19 cellular contexts compared by ENCODE assay signal in genomic region chr21:46372014-46372485, GRCh38.
"Had no signal": no experiment of that assay in that cellular context is flagged by ENCODE, and none has a peak within 500 bp of the region (broad histone marks: within the 10 kb centered on the region; RNA-seq: fewer than 3 reads in every experiment).

No MANE protein-coding gene starts in this region.

- H3K27ac ChIP-seq: breast epithelium, lower lobe of right lung, skin epidermis, tibial artery, vagina had no signal

- H3K4me3 ChIP-seq: breast epithelium, lower lobe of right lung, skin epidermis, tibial artery, vagina had no signal

- DNase-seq: activated CD4-positive, alpha-beta T cell treated with anti-CD3 and anti-CD28 coated beads, Interleukin-2, amount 10 ng/mL, durations not matched to agents 24 days and 14 days; activated CD8-positive, alpha-beta memory T cell treated with anti-CD3 and anti-CD28 coated beads, Interleukin-2, amount 50 U/mL, for 4 hours; activated T-cell treated with anti-CD3 and anti-CD28 coated beads, Interleukin-2, amount 50 U/mL, for 4 hours; effector CD4-positive, alpha-beta T cell; hippocampal formation; islet precursor cell; left colon; lower lobe of right lung; midbrain; nephron progenitor cell; stimulated activated naive CD8-positive, alpha-beta T cell treated with anti-CD3 and anti-CD28 coated beads, Interleukin-15, Interleukin-2, amounts not matched to agents 100 U/mL and 50 U/mL, for 24 hours; substantia nigra; T-cell; T-helper 9 cell; tibial artery had no signal

- H3K9me3 ChIP-seq: breast epithelium, lower lobe of right lung, tibial artery, vagina had no signal

- FAIRE-seq: astrocyte had no signal

- H3K27me3 ChIP-seq: breast epithelium, tibial artery, vagina had no signal

- ATAC-seq: activated T-cell treated with anti-CD3 and anti-CD28 coated beads, Interleukin-2, amount 50 U/mL, for 4 hours; left colon; lower lobe of right lung; stimulated activated naive CD8-positive, alpha-beta T cell treated with anti-CD3 and anti-CD28 coated beads, Interleukin-15, Interleukin-2, amounts not matched to agents 100 U/mL and 50 U/mL, for 24 hours; T-cell had no signal

- H3K36me3 ChIP-seq: breast epithelium had no signal

- H3K4me1 ChIP-seq: breast epithelium, tibial artery, vagina had no signal
